ENCODE assay signal across 23 cellular contexts in genomic region chrX:129323115-129323514, GRCh38.
"Had no signal": no experiment of that assay in that cellular context is flagged by ENCODE, and none has a peak within 500 bp of the region (broad histone marks: within the 10 kb centered on the region; RNA-seq: fewer than 3 reads in every experiment).

No MANE protein-coding gene starts in this region.

- H3K4me1 Mint-ChIP-seq: activated naive CD8-positive, alpha-beta T cell treated with anti-CD3 and anti-CD28 coated beads, Interleukin-2, amount 10 ng/mL, durations not matched to agents 7 days and 5 days; brain; nephron; WTC11 had no signal

- H3K9me3 Mint-ChIP-seq: activated naive CD4-positive, alpha-beta T cell treated with anti-CD3 and anti-CD28 coated beads for 36 hours; activated T-cell treated with anti-CD3 and anti-CD28 coated beads, Interleukin-2, amount 50 U/mL, for 24 hours; brain; WTC11 had no signal

- H3K27me3 ChIP-seq: pancreas, right atrium auricular region, testis, uterus had no signal

- H3K27ac ChIP-seq: pancreas, psoas muscle, right atrium auricular region, spleen, testis, uterus had no signal

- DNase-seq: activated CD8-positive, alpha-beta memory T cell treated with anti-CD3 and anti-CD28 coated beads for 24 hours; activated CD8-positive, alpha-beta memory T cell treated with anti-CD3 and anti-CD28 coated beads, Interleukin-2, amount 50 U/mL, for 4 hours; activated naive CD4-positive, alpha-beta T cell treated with anti-CD3 and anti-CD28 coated beads for 36 hours; activated naive CD8-positive, alpha-beta T cell treated with anti-CD3 and anti-CD28 coated beads, Interleukin-2, amount 10 ng/mL, durations not matched to agents 7 days and 5 days; activated T-cell treated with anti-CD3 and anti-CD28 coated beads, Interleukin-2, amount 50 U/mL, for 24 hours; amygdala; caudate nucleus; effector memory CD4-positive, alpha-beta T cell; hypothalamus; pancreas; psoas muscle; spleen; stimulated activated CD4-positive, alpha-beta T cell treated with anti-CD3 and anti-CD28 coated beads, Interleukin-4, amount 100 ng/mL, for 1 hour; stimulated activated naive CD4-positive, alpha-beta T cell; testis; trophoblast cell; uterus had no signal

- H3K36me3 ChIP-seq: pancreas, right atrium auricular region, spleen, uterus had no signal

- H3K36me3 Mint-ChIP-seq: activated naive CD8-positive, alpha-beta T cell treated with anti-CD3 and anti-CD28 coated beads, Interleukin-2, amount 10 ng/mL, durations not matched to agents 7 days and 5 days; brain; WTC11 had no signal

- H3K9me3 ChIP-seq: pancreas, psoas muscle, right atrium auricular region, spleen, testis, uterus had no signal

- H3K27ac Mint-ChIP-seq: activated naive CD4-positive, alpha-beta T cell treated with anti-CD3 and anti-CD28 coated beads for 36 hours; activated naive CD8-positive, alpha-beta T cell treated with anti-CD3 and anti-CD28 coated beads, Interleukin-2, amount 10 ng/mL, durations not matched to agents 7 days and 5 days; activated T-cell treated with anti-CD3 and anti-CD28 coated beads, Interleukin-2, amount 50 U/mL, for 24 hours; brain; nephron; WTC11 had no signal

- H3K27me3 Mint-ChIP-seq: activated naive CD8-positive, alpha-beta T cell treated with anti-CD3 and anti-CD28 coated beads, Interleukin-2, amount 10 ng/mL, durations not matched to agents 7 days and 5 days; brain had no signal

- H3K4me1 ChIP-seq: pancreas, psoas muscle, right atrium auricular region, spleen, testis, uterus had no signal

- H3K4me3 ChIP-seq: pancreas, psoas muscle, right atrium auricular region, spleen, testis, uterus had no signal

- FAIRE-seq: frontal cortex, islet of Langerhans, pancreas had no signal

- H3K4me3 Mint-ChIP-seq: activated naive CD4-positive, alpha-beta T cell treated with anti-CD3 and anti-CD28 coated beads for 36 hours; activated naive CD8-positive, alpha-beta T cell treated with anti-CD3 and anti-CD28 coated beads, Interleukin-2, amount 10 ng/mL, durations not matched to agents 7 days and 5 days; activated T-cell treated with anti-CD3 and anti-CD28 coated beads, Interleukin-2, amount 50 U/mL, for 24 hours; brain; nephron; WTC11 had no signal

- ATAC-seq: pancreas, psoas muscle, WTC11 had no signal
